8 cellular contexts compared by ENCODE assay signal in genomic region chr12:116324684-116325664, GRCh38. TPM values are rescaled to one million over a fixed set of nuclear protein-coding genes. Genes with fewer than 3 reads are reported as not detected.
DNase-seq lines count a peak whose midpoint lies in the region; ATAC-seq and TF ChIP-seq lines count a peak whose summit lies in the region.

No MANE protein-coding gene starts in this region.

- peak overlapping the region; percentile 67 for H3K27ac Mint-ChIP-seq in activated CD4-positive, alpha-beta memory T cell treated with anti-CD3 and anti-CD28 coated beads, Interleukin-2, amount 10 ng/mL, durations not matched to agents 7 days and 5 days

- intact Hi-C loops in A673 (cut with micrococcal nuclease; ENCODE audit: unreplicated experiment): no loop called here

- H3K9me3 Mint-ChIP-seq in activated CD4-positive, alpha-beta memory T cell treated with anti-CD3 and anti-CD28 coated beads, Interleukin-2, amount 10 ng/mL, durations not matched to agents 7 days and 5 days: no peaks in the 10 kb centered on the region

- no peaks in the 10 kb centered on the region for H3K9me3 ChIP-seq in A673 (ENCODE audit: low read depth, low read length, poor library complexity, severe bottlenecking)

- TF ChIP-seq CTCF in A673 (conservative IDR thresholded peaks at IDR 0.05; ENCODE audit: low read depth, low read length): no peak

- CTCF ChIA-PET in activated CD4-positive, alpha-beta memory T cell treated with anti-CD3 and anti-CD28 coated beads, Interleukin-2, amount 10 ng/mL, durations not matched to agents 7 days and 5 days (lab: Charles Lee): interaction anchor here (0.6 kb wide), 1 partner anchor 64 kb away, joined by 3 read pairs; no protein-coding TSS in a partner anchor
- CTCF ChIA-PET in A673 (lab: Charles Lee): no interaction called here

- H3K27me3 ChIP-seq in A673 (replicated peaks; ENCODE audit: insufficient read depth, low read depth, low read length, poor library complexity): no peaks in the 10 kb centered on the region

- no peaks in the 10 kb centered on the region for H3K27me3 Mint-ChIP-seq in activated CD4-positive, alpha-beta memory T cell treated with anti-CD3 and anti-CD28 coated beads, Interleukin-2, amount 10 ng/mL, durations not matched to agents 7 days and 5 days

- H3K36me3 Mint-ChIP-seq in activated CD4-positive, alpha-beta memory T cell treated with anti-CD3 and anti-CD28 coated beads, Interleukin-2, amount 10 ng/mL, durations not matched to agents 7 days and 5 days (ENCODE audit: low read depth): no peaks in the 10 kb centered on the region

- peak; percentile 91 for ATAC-seq in HG03139 (IDR thresholded peaks at IDR 0.05; ENCODE audit: unreplicated experiment)

- no peak overlapping the region for H3K27ac ChIP-seq in A673 (ENCODE audit: low read depth, low read length, poor library complexity, severe bottlenecking)

- H3K4me3 Mint-ChIP-seq in activated CD4-positive, alpha-beta memory T cell treated with anti-CD3 and anti-CD28 coated beads, Interleukin-2, amount 10 ng/mL, durations not matched to agents 7 days and 5 days: no peak overlapping the region

- H3K4me1 ChIP-seq in A673 (ENCODE audit: insufficient read depth, low read length, poor library complexity, severe bottlenecking): no peaks in the 10 kb centered on the region

- BruUV-seq in A673 (replicated peaks; lab: Mats Ljungman, UMichigan): no TSS peak

- DNase-seq in stimulated activated CD4-positive, alpha-beta T cell treated with anti-CD3 and anti-CD28 coated beads, Interleukin-4, amount 100 ng/mL, for 24 hours: peak; percentile 5
- DNase-seq in stimulated activated CD4-positive, alpha-beta T cell treated with anti-CD3 and anti-CD28 coated beads, Interleukin-2, amount 100 ng/mL, for 48 hours: no peak
- DNase-seq in activated CD4-positive, alpha-beta memory T cell treated with anti-CD3 and anti-CD28 coated beads, Interleukin-2, amount 10 ng/mL, durations not matched to agents 7 days and 5 days: peak; percentile 45
- DNase-seq in NCI-H187 treated with DMSO at 0.1 percent for 48 hours (lab: John Stamatoyannopoulos, UW) (no peak), H4 (ENCODE audit: low spot score) (no peak), A673 (ENCODE audit: low spot score) (no peak), COR-L47 (lab: John Stamatoyannopoulos, UW) (no peak)

- peaks cover 31% of the 10 kb centered on the region for H3K4me1 Mint-ChIP-seq in activated CD4-positive, alpha-beta memory T cell treated with anti-CD3 and anti-CD28 coated beads, Interleukin-2, amount 10 ng/mL, durations not matched to agents 7 days and 5 days

- no peaks in the 10 kb centered on the region for H3K36me3 ChIP-seq in A673 (ENCODE audit: insufficient read depth, low read length, poor library complexity, severe bottlenecking)

- no peak overlapping the region for H3K4me3 ChIP-seq in A673 (ENCODE audit: low read depth, low read length, poor library complexity, severe bottlenecking)

- POLR2A ChIA-PET in activated CD4-positive, alpha-beta memory T cell treated with anti-CD3 and anti-CD28 coated beads, Interleukin-2, amount 10 ng/mL, durations not matched to agents 7 days and 5 days (lab: Charles Lee): interaction anchor here (1.0 to 1.2 kb wide), 2 partner anchors 47 to 48 kb away, joined by 3 read pairs; no protein-coding TSS in a partner anchor
- POLR2A ChIA-PET in A673 (lab: Charles Lee; ENCODE audit: low non-redundant PET): no interaction called here

RNA-seq across cellular contexts. Expression of gene MED13L, which starts 47.5 kb away (rescaled TPM):
- 10 to 100 TPM; 68.3 to 71.8 TPM for total RNA-seq in activated CD4-positive, alpha-beta memory T cell treated with anti-CD3 and anti-CD28 coated beads, Interleukin-2, amount 10 ng/mL, durations not matched to agents 7 days and 5 days
- total RNA-seq in H4 (2014; rRNA removed; shearing (Covaris generic)): 19.7 and 21.7 TPM in 2 replicates
- 88.0 and 94.1 TPM in 2 replicates for total RNA-seq in A673 (2021)

Comparison
In these comparisons a context has a peak if more than half of its experiments do, and no peak if none do; other contexts are left out.
1. DNase-seq: peak in stimulated activated CD4-positive, alpha-beta T cell treated with anti-CD3 and anti-CD28 coated beads, Interleukin-4, amount 100 ng/mL, for 24 hours (single experiment) and activated CD4-positive, alpha-beta memory T cell treated with anti-CD3 and anti-CD28 coated beads, Interleukin-2, amount 10 ng/mL, durations not matched to agents 7 days and 5 days (single experiment); none in stimulated activated CD4-positive, alpha-beta T cell treated with anti-CD3 and anti-CD28 coated beads, Interleukin-2, amount 100 ng/mL, for 48 hours (0 of 2), NCI-H187 treated with DMSO at 0.1 percent for 48 hours (single experiment), H4 (single experiment), A673 (single experiment) and COR-L47 (single experiment).